17 cellular contexts compared by ENCODE assay signal in genomic region chr17:73715714-73716113, GRCh38.
DNase-seq lines count a peak whose midpoint lies in the region; ATAC-seq, FAIRE-seq and TF ChIP-seq lines count a peak whose summit lies in the region.
"Had no signal": no experiment of that assay in that cellular context is flagged by ENCODE, and none has a peak within 500 bp of the region (broad histone marks: within the 10 kb centered on the region; RNA-seq: fewer than 3 reads in every experiment).

No MANE protein-coding gene starts in this region.

- POLR2A ChIA-PET in H1 (lab: Charles Lee; ENCODE audit: partially characterized antibody): no interaction called here

- H3K36me3 ChIP-seq in H7 (replicated peaks; ENCODE audit: control insufficient read depth, insufficient read depth, low read length) (no peaks in the 10 kb centered on the region), H1 (ENCODE audit: control insufficient read depth in 2 of 4, insufficient read depth in 4 of 4, low read length in 3 of 4) (no peaks in the 10 kb centered on the region), spleen (no peaks in the 10 kb centered on the region)
- H3K36me3 ChIP-seq: BE2C had no signal

- H3K79me1 ChIP-seq in H1 (ENCODE audit: low read depth, low read length): no peaks in the 10 kb centered on the region

- no peak overlapping the region for H2BK12ac ChIP-seq in H1 (ENCODE audit: low read depth, low read length)

- H3K56ac ChIP-seq in H1 (replicated peaks; ENCODE audit: insufficient read length, low read depth, low read length): no peak overlapping the region

- no peak overlapping the region for H3K4ac ChIP-seq in H1 (replicated peaks; ENCODE audit: insufficient read length, low read depth, low read length)

- H3K79me2 ChIP-seq in H1 (ENCODE audit: control insufficient read depth in 1 of 2, insufficient read depth in 2 of 2, low read length in 2 of 2): no peaks in the 10 kb centered on the region

- no peak overlapping the region; a peak in 1 of 4 replicates for H3K4me2 ChIP-seq in H1 (ENCODE audit: insufficient read depth in 1 of 2, low read depth in 2 of 2, low read length in 2 of 2)
- H3K4me2 ChIP-seq: A549 had no signal

- H3K27me3 ChIP-seq in H7 (ENCODE audit: control insufficient read depth, insufficient read depth, low read length) (no peaks in the 10 kb centered on the region), H1 (replicated peaks in 1 of 4; ENCODE audit: control insufficient read depth in 3 of 4, extremely low read depth in 1 of 4, insufficient read depth in 3 of 4, low read length in 3 of 4) (peaks cover 0 to 2% (median 0%) of the 10 kb centered on the region in 4 experiments; a peak in 2 of 7 replicates), spleen (replicated peaks in 1 of 7) (peaks cover 0 to 24% (median 0%) of the 10 kb centered on the region in 7 donors)
- H3K27me3 ChIP-seq: BE2C had no signal

- H3K4me3 ChIP-seq in H7 (ENCODE audit: insufficient read depth, low read depth, low read length) (no peak overlapping the region), H1 (ENCODE audit: extremely low read depth in 1 of 4, insufficient read depth in 2 of 4, low read depth in 3 of 4, low read length in 4 of 4) (no peak overlapping the region), spleen (no peak overlapping the region)
- H3K4me3 ChIP-seq: A549 had no signal

- TF ChIP-seq RAD21 in H1 (IDR thresholded peaks at IDR 0.05 in 1 of 2, conservative IDR thresholded peaks at IDR 0.05 in 1 of 2; ENCODE audit: low read depth in 2 of 2, low read length in 2 of 2): no peak

- no peak overlapping the region for H4K8ac ChIP-seq in H1 (ENCODE audit: extremely low read depth, insufficient read depth, low read length)

- H2BK120ac ChIP-seq in H1 (replicated peaks; ENCODE audit: low read depth, low read length): no peak overlapping the region

- H2AFZ ChIP-seq in H1 (ENCODE audit: low read length): no peak overlapping the region

- H4K5ac ChIP-seq in H1 (ENCODE audit: insufficient read length, low read depth, low read length): no peak overlapping the region

- ATAC-seq in GM19023 (IDR thresholded peaks at IDR 0.05; ENCODE audit: unreplicated experiment): no peak
- ATAC-seq: A549 had no signal

- no peak overlapping the region for H2BK20ac ChIP-seq in H1 (ENCODE audit: low read length)

- H3K27ac ChIP-seq in H1 (ENCODE audit: low read depth, low read length): no peak overlapping the region
- no peak overlapping the region for H3K27ac ChIP-seq in spleen
- H3K27ac ChIP-seq: A549 had no signal

- no peak overlapping the region for H3K9ac ChIP-seq in H1 (replicated peaks in 1 of 4; ENCODE audit: extremely low read depth in 1 of 4, low read depth in 3 of 4, low read length in 3 of 4)

- TF ChIP-seq EP300 in H1 (IDR thresholded peaks at IDR 0.05; ENCODE audit: borderline replicate concordance in 1 of 2, low read depth in 2 of 2, low read length in 2 of 2): no peak

- no peak overlapping the region for H2BK15ac ChIP-seq in H1 (ENCODE audit: low read length)

- peak; percentile 57 for DNase-seq in H7
- DNase-seq in H1 (ENCODE audit: low read depth in 1 of 2, low spot score in 2 of 2): no peak
- peak; percentile 11 for DNase-seq in spleen
- DNase-seq in GM12892 (ENCODE audit: insufficient read length): no peak
- no peak for DNase-seq in COLO829 (ENCODE audit: low spot score)
- DNase-seq: BE2C; CD8-positive, alpha-beta memory T cell; DMS 273 treated with DMSO at 0.1 percent for 48 hours; DMS79; EL; KG1 had no signal

- no peak overlapping the region for H2AK5ac ChIP-seq in H1 (ENCODE audit: low read depth, low read length)

- H3K4me1 ChIP-seq in H1 (replicated peaks in 1 of 4; ENCODE audit: control insufficient read depth in 3 of 4, insufficient read depth in 4 of 4, low read length in 3 of 4) (peaks cover 0 to 11% (median 2%) of the 10 kb centered on the region in 4 experiments; a peak in 5 of 7 replicates), spleen (peaks cover 7 to 41% (median 25%) of the 10 kb centered on the region in 6 donors)
- H3K4me1 ChIP-seq: A549 had no signal

- H3K23ac ChIP-seq in H1 (ENCODE audit: insufficient read length): no peak overlapping the region

- no peak overlapping the region for H2BK5ac ChIP-seq in H1 (ENCODE audit: low read depth, low read length)

- no peak overlapping the region for H4K91ac ChIP-seq in H1 (replicated peaks; ENCODE audit: insufficient read length, low read length)

- TF ChIP-seq POLR2A in H1 (IDR thresholded peaks at IDR 0.05; ENCODE audit: control extremely low read depth in 1 of 2, low read depth in 2 of 2, low read length in 2 of 2) (no peak), spleen (IDR thresholded peaks at IDR 0.05) (no peak), GM12892 (IDR thresholded peaks at IDR 0.05; ENCODE audit: low read depth, low read length) (no peak)

- WGBS in H1 (ENCODE audit: extremely low coverage in 1 of 2, insufficient coverage in 1 of 2, insufficient read length in 1 of 2, insufficient replicate concordance in 2 of 2, low coverage in 1 of 2, low lambda C conversion rate in 2 of 2, missing lambda C conversion rate in 1 of 2), 2 experiments: 76% methylated on average over 10 of the region's 10 CpGs; no CpG with 5 or more reads in 1 of the 2 experiments
- 78 to 85% (median 81%) methylated on average over 10 of the region's 10 CpGs for WGBS in spleen, 5 donors

- CTCF ChIA-PET in H1 (lab: Charles Lee; ENCODE audit: partially characterized antibody): interaction anchor here (0.7 to 10.6 kb wide), 3 partner anchors 9 to 68 kb away, joined by 3 to 175 read pairs (median 3); partner anchors contain the start of gene SDK2

- no peak overlapping the region for H3K18ac ChIP-seq in H1 (ENCODE audit: extremely low read depth, low read length)

- FAIRE-seq in H1 (lab: Jason Lieb, UNC) (no peak), GM12892 (lab: Jason Lieb, UNC) (no peak)
- FAIRE-seq: G401.6, GM12891, GM19239, H54 had no signal

- no peak overlapping the region for H3K14ac ChIP-seq in H1 (ENCODE audit: insufficient read length)

- H3K23me2 ChIP-seq in H1 (ENCODE audit: low read depth, low read length): peaks cover 3% of the 10 kb centered on the region; the same call in 1 of the 2 replicates

- TF ChIP-seq CTCF in H1 (IDR thresholded peaks at IDR 0.05; ENCODE audit: control extremely low read depth in 1 of 3, insufficient read depth in 1 of 3, low read depth in 1 of 3, low read length in 3 of 3): no peak
- no peak for TF ChIP-seq CTCF in spleen (IDR thresholded peaks at IDR 0.05 in 8 of 11, conservative IDR thresholded peaks at IDR 0.05 in 3 of 11)

- intact Hi-C loops in spleen (cut with DNase I; ENCODE audit: low total_unique reads): no loop called here

- no peaks in the 10 kb centered on the region for H4K20me1 ChIP-seq in H1 (replicated peaks in 1 of 2; ENCODE audit: control insufficient read depth in 1 of 2, insufficient read depth in 2 of 2, low read length in 2 of 2)

- H3K9me3 ChIP-seq in H1 (ENCODE audit: insufficient read depth in 2 of 2, low read depth in 1 of 2, low read length in 1 of 2) (no peaks in the 10 kb centered on the region), spleen (no peaks in the 10 kb centered on the region)
- H3K9me3 ChIP-seq: A549, BE2C had no signal

TF ChIP-seq in H1, 55 proteins besides CTCF, POLR2A, EP300 and RAD21:
- TF ChIP-seq SIN3A (conservative IDR thresholded peaks at IDR 0.05 in 1 of 2, IDR thresholded peaks at IDR 0.05 in 1 of 2; ENCODE audit: low read depth in 1 of 2, low read length in 2 of 2) (0 out of 4 replicates have a peak, but pooled peaks of 1 of the 2 experiments have one; percentile 35), RBBP5 (IDR thresholded peaks at IDR 0.05; ENCODE audit: borderline replicate concordance, low read depth, low read length) (no peak)
- TF ChIP-seq, protein P1, sequence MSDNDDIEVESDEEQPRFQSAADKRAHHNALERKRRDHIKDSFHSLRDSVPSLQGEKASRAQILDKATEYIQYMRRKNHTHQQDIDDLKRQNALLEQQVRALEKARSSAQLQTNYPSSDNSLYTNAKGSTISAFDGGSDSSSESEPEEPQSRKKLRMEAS (IDR thresholded peaks at IDR 0.05): peak; percentile 33; the same call in 1 of the 2 replicates

Comparison
In these comparisons a context has a peak if more than half of its experiments do, and no peak if none do; other contexts are left out.
1. DNase-seq: peak in H7 (single experiment) and spleen (single experiment); none in H1 (0 of 2), GM12892 (single experiment) and COLO829 (single experiment).